Comparison of ENCODE assay signal across 1 cellular context in the genomic region with DNA sequence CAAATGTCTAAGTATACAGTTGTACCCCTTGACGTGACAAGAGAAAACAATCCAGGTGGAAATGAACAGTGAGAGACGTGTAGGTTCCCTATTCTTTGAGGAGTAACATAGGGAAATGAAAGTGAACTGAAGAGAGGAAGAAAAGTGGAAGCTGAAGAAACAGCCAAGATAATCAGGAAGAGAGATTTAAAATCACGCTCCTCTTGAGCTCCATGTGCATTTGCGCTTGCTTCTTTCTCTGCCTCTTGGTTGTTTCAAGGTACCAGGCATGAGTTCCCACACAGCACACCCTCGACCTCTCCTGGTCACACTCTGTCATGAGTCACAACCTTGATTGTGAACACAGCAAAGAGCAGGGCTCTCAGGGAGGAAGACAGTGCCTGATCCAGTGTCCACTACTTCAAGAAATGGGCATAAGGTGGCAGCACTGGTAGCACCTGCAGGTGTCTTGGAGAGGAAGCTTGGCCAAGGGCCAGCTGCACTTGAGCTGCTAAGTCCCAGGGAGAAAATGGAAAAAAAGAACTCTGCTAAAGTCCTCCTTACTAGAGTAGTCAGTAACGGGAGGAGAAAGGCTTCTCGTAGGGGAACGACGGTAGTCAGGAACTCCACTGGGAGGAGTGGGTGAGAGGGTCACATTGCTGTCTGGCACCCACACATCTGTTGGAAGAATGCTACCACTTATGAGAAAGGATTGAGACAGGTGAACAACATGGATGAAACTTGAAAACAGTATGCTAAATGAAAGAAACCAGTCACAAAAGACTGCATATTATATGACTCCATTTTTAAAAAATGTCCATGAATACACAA.
TF ChIP-seq lines count a peak whose summit lies in the region.

No MANE protein-coding gene starts in this region.

TF ChIP-seq in K562, 482 proteins besides CTCF, POLR2A, EP300 and RAD21 (continued from another document and continues in another):
- TF ChIP-seq, protein P1, sequence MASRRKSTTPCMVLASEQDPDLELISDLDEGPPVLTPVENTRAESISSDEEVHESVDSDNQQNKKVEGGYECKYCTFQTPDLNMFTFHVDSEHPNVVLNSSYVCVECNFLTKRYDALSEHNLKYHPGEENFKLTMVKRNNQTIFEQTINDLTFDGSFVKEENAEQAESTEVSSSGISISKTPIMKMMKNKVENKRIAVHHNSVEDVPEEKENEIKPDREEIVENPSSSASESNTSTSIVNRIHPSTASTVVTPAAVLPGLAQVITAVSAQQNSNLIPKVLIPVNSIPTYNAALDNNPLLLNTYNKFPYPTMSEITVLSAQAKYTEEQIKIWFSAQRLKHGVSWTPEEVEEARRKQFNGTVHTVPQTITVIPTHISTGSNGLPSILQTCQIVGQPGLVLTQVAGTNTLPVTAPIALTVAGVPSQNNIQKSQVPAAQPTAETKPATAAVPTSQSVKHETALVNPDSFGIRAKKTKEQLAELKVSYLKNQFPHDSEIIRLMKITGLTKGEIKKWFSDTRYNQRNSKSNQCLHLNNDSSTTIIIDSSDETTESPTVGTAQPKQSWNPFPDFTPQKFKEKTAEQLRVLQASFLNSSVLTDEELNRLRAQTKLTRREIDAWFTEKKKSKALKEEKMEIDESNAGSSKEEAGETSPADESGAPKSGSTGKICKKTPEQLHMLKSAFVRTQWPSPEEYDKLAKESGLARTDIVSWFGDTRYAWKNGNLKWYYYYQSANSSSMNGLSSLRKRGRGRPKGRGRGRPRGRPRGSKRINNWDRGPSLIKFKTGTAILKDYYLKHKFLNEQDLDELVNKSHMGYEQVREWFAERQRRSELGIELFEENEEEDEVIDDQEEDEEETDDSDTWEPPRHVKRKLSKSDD (conservative IDR thresholded peaks at IDR 0.05; ENCODE audit: low read length) = 0 out of 2 replicates have a peak, but pooled peaks have one; percentile 15
- TF ChIP-seq CSDE1 (IDR thresholded peaks at IDR 0.05) (no peak), LEF1 (IDR thresholded peaks at IDR 0.05) (no peak; the same call in 1 of the 2 replicates), ZNF263 (CRISPR knock-in tag; IDR thresholded peaks at IDR 0.05; ENCODE audit: borderline replicate concordance) (peak; percentile 55; the same call in 1 of the 2 replicates), MBD2 (IDR thresholded peaks at IDR 0.05; ENCODE audit: borderline replicate concordance, low read depth) (no peak), ZEB2 (IDR thresholded peaks at IDR 0.05) (no peak), RBM34 (IDR thresholded peaks at IDR 0.05; ENCODE audit: borderline replicate concordance, insufficient read depth, low read length) (no peak), PCBP1 (IDR thresholded peaks at IDR 0.05; ENCODE audit: low read depth, low read length, poor library complexity, severe bottlenecking) (no peak), KLF16 (IDR thresholded peaks at IDR 0.05) (peak; percentile 66), RBM15 (IDR thresholded peaks at IDR 0.05; ENCODE audit: insufficient read depth, low read length) (no peak), TCF7L2 (IDR thresholded peaks at IDR 0.05; ENCODE audit: low read depth, low read length) (no peak), PML (IDR thresholded peaks at IDR 0.05; ENCODE audit: low read length) (no peak), TAF1 (IDR thresholded peaks at IDR 0.05; ENCODE audit: control insufficient read depth, extremely low read depth, insufficient read depth, low read length, severe bottlenecking) (peak; percentile 21), RCOR1 (IDR thresholded peaks at IDR 0.05; ENCODE audit: borderline replicate concordance in 1 of 2, low read depth in 2 of 2, low read length in 2 of 2) (peak in 1 of 2 experiments; percentile 82; a peak in 1 of 4 replicates), SIN3B (IDR thresholded peaks at IDR 0.05; ENCODE audit: low read depth) (0 out of 2 replicates have a peak, but pooled peaks have one; percentile 4), ARID1B (IDR thresholded peaks at IDR 0.05) (no peak), KHSRP (IDR thresholded peaks at IDR 0.05) (no peak), GTF2F1 (IDR thresholded peaks at IDR 0.05; ENCODE audit: low read depth, low read length) (no peak)
- TF ChIP-seq, protein P2, sequence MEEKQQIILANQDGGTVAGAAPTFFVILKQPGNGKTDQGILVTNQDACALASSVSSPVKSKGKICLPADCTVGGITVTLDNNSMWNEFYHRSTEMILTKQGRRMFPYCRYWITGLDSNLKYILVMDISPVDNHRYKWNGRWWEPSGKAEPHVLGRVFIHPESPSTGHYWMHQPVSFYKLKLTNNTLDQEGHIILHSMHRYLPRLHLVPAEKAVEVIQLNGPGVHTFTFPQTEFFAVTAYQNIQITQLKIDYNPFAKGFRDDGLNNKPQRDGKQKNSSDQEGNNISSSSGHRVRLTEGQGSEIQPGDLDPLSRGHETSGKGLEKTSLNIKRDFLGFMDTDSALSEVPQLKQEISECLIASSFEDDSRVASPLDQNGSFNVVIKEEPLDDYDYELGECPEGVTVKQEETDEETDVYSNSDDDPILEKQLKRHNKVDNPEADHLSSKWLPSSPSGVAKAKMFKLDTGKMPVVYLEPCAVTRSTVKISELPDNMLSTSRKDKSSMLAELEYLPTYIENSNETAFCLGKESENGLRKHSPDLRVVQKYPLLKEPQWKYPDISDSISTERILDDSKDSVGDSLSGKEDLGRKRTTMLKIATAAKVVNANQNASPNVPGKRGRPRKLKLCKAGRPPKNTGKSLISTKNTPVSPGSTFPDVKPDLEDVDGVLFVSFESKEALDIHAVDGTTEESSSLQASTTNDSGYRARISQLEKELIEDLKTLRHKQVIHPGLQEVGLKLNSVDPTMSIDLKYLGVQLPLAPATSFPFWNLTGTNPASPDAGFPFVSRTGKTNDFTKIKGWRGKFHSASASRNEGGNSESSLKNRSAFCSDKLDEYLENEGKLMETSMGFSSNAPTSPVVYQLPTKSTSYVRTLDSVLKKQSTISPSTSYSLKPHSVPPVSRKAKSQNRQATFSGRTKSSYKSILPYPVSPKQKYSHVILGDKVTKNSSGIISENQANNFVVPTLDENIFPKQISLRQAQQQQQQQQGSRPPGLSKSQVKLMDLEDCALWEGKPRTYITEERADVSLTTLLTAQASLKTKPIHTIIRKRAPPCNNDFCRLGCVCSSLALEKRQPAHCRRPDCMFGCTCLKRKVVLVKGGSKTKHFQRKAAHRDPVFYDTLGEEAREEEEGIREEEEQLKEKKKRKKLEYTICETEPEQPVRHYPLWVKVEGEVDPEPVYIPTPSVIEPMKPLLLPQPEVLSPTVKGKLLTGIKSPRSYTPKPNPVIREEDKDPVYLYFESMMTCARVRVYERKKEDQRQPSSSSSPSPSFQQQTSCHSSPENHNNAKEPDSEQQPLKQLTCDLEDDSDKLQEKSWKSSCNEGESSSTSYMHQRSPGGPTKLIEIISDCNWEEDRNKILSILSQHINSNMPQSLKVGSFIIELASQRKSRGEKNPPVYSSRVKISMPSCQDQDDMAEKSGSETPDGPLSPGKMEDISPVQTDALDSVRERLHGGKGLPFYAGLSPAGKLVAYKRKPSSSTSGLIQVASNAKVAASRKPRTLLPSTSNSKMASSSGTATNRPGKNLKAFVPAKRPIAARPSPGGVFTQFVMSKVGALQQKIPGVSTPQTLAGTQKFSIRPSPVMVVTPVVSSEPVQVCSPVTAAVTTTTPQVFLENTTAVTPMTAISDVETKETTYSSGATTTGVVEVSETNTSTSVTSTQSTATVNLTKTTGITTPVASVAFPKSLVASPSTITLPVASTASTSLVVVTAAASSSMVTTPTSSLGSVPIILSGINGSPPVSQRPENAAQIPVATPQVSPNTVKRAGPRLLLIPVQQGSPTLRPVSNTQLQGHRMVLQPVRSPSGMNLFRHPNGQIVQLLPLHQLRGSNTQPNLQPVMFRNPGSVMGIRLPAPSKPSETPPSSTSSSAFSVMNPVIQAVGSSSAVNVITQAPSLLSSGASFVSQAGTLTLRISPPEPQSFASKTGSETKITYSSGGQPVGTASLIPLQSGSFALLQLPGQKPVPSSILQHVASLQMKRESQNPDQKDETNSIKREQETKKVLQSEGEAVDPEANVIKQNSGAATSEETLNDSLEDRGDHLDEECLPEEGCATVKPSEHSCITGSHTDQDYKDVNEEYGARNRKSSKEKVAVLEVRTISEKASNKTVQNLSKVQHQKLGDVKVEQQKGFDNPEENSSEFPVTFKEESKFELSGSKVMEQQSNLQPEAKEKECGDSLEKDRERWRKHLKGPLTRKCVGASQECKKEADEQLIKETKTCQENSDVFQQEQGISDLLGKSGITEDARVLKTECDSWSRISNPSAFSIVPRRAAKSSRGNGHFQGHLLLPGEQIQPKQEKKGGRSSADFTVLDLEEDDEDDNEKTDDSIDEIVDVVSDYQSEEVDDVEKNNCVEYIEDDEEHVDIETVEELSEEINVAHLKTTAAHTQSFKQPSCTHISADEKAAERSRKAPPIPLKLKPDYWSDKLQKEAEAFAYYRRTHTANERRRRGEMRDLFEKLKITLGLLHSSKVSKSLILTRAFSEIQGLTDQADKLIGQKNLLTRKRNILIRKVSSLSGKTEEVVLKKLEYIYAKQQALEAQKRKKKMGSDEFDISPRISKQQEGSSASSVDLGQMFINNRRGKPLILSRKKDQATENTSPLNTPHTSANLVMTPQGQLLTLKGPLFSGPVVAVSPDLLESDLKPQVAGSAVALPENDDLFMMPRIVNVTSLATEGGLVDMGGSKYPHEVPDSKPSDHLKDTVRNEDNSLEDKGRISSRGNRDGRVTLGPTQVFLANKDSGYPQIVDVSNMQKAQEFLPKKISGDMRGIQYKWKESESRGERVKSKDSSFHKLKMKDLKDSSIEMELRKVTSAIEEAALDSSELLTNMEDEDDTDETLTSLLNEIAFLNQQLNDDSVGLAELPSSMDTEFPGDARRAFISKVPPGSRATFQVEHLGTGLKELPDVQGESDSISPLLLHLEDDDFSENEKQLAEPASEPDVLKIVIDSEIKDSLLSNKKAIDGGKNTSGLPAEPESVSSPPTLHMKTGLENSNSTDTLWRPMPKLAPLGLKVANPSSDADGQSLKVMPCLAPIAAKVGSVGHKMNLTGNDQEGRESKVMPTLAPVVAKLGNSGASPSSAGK (IDR thresholded peaks at IDR 0.05) = 0 out of 2 replicates have a peak, but pooled peaks have one; percentile 19
- TF ChIP-seq, protein P3, sequence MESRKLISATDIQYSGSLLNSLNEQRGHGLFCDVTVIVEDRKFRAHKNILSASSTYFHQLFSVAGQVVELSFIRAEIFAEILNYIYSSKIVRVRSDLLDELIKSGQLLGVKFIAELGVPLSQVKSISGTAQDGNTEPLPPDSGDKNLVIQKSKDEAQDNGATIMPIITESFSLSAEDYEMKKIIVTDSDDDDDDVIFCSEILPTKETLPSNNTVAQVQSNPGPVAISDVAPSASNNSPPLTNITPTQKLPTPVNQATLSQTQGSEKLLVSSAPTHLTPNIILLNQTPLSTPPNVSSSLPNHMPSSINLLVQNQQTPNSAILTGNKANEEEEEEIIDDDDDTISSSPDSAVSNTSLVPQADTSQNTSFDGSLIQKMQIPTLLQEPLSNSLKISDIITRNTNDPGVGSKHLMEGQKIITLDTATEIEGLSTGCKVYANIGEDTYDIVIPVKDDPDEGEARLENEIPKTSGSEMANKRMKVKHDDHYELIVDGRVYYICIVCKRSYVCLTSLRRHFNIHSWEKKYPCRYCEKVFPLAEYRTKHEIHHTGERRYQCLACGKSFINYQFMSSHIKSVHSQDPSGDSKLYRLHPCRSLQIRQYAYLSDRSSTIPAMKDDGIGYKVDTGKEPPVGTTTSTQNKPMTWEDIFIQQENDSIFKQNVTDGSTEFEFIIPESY (CRISPR knock-in tag; IDR thresholded peaks at IDR 0.05) = 0 out of 2 replicates have a peak, but pooled peaks have one; percentile 41
- TF ChIP-seq, protein P4, sequence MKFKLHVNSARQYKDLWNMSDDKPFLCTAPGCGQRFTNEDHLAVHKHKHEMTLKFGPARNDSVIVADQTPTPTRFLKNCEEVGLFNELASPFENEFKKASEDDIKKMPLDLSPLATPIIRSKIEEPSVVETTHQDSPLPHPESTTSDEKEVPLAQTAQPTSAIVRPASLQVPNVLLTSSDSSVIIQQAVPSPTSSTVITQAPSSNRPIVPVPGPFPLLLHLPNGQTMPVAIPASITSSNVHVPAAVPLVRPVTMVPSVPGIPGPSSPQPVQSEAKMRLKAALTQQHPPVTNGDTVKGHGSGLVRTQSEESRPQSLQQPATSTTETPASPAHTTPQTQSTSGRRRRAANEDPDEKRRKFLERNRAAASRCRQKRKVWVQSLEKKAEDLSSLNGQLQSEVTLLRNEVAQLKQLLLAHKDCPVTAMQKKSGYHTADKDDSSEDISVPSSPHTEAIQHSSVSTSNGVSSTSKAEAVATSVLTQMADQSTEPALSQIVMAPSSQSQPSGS (CRISPR knock-in tag; IDR thresholded peaks at IDR 0.05) = no peak
- TF ChIP-seq, protein P5, sequence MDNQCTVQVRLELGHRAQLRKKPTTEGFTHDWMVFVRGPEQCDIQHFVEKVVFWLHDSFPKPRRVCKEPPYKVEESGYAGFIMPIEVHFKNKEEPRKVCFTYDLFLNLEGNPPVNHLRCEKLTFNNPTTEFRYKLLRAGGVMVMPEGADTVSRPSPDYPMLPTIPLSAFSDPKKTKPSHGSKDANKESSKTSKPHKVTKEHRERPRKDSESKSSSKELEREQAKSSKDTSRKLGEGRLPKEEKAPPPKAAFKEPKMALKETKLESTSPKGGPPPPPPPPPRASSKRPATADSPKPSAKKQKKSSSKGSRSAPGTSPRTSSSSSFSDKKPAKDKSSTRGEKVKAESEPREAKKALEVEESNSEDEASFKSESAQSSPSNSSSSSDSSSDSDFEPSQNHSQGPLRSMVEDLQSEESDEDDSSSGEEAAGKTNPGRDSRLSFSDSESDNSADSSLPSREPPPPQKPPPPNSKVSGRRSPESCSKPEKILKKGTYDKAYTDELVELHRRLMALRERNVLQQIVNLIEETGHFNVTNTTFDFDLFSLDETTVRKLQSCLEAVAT (IDR thresholded peaks at IDR 0.05) = 0 out of 4 replicates have a peak, but pooled peaks of 1 of the 2 experiments have one; percentile 39
- TF ChIP-seq, protein P6, sequence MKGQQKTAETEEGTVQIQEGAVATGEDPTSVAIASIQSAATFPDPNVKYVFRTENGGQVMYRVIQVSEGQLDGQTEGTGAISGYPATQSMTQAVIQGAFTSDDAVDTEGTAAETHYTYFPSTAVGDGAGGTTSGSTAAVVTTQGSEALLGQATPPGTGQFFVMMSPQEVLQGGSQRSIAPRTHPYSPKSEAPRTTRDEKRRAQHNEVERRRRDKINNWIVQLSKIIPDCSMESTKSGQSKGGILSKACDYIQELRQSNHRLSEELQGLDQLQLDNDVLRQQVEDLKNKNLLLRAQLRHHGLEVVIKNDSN (CRISPR knock-in tag; IDR thresholded peaks at IDR 0.05) = no peak
- TF ChIP-seq, protein P7, sequence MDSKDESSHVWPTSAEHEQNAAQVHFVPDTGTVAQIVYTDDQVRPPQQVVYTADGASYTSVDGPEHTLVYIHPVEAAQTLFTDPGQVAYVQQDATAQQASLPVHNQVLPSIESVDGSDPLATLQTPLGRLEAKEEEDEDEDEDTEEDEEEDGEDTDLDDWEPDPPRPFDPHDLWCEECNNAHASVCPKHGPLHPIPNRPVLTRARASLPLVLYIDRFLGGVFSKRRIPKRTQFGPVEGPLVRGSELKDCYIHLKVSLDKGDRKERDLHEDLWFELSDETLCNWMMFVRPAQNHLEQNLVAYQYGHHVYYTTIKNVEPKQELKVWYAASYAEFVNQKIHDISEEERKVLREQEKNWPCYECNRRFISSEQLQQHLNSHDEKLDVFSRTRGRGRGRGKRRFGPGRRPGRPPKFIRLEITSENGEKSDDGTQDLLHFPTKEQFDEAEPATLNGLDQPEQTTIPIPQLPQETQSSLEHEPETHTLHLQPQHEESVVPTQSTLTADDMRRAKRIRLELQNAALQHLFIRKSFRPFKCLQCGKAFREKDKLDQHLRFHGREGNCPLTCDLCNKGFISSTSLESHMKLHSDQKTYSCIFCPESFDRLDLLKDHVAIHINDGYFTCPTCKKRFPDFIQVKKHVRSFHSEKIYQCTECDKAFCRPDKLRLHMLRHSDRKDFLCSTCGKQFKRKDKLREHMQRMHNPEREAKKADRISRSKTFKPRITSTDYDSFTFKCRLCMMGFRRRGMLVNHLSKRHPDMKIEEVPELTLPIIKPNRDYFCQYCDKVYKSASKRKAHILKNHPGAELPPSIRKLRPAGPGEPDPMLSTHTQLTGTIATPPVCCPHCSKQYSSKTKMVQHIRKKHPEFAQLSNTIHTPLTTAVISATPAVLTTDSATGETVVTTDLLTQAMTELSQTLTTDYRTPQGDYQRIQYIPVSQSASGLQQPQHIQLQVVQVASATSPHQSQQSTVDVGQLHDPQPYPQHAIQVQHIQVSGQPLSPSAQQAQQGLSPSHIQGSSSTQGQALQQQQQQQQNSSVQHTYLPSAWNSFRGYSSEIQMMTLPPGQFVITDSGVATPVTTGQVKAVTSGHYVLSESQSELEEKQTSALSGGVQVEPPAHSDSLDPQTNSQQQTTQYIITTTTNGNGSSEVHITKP (IDR thresholded peaks at IDR 0.05; ENCODE audit: partially characterized antibody) = peak; percentile 15
